ENCODE assay signal across 8 cellular contexts in genomic region chr15:64634576-64635485, GRCh38.
DNase-seq lines count a peak whose midpoint lies in the region; ATAC-seq and TF ChIP-seq lines count a peak whose summit lies in the region.

No MANE protein-coding gene starts in this region.

- 39 to 40% methylated on average over 3 to 4 of the region's 4 CpGs for WGBS in ectodermal cell, 2 experiments
- 41 to 47% methylated on average over 4 of the region's 4 CpGs for WGBS in aorta, 2 donors

- H3K4me1 ChIP-seq in ectodermal cell (ENCODE audit: control insufficient read depth, insufficient read depth, low read length) (peaks cover 31% of the 10 kb centered on the region), aorta (ENCODE audit: control insufficient read depth in 1 of 2, insufficient read depth in 2 of 2, low read length in 2 of 2) (peaks cover 3 to 6% of the 10 kb centered on the region in 2 donors)

- peak; percentile 34 for TF ChIP-seq CTCF in neural cell (IDR thresholded peaks at IDR 0.05; ENCODE audit: poor library complexity, severe bottlenecking)

- H3K79me2 ChIP-seq in neural cell (replicated peaks; ENCODE audit: insufficient read depth, low read length), result peaks cover 36% of the 10 kb centered on the region

- TF ChIP-seq EP300 in neural cell (conservative IDR thresholded peaks at IDR 0.05; ENCODE audit: poor library complexity, severe bottlenecking), result peak; percentile 91

- intact Hi-C loops in aorta (cut with DNase I), result no loop called here

- H3K4me2 ChIP-seq in neural cell (ENCODE audit: low read length), result peak overlapping the region; percentile 50

- H3K27me3 ChIP-seq in ectodermal cell (ENCODE audit: control insufficient read depth, insufficient read depth, low read length, poor library complexity, severe bottlenecking), result no peaks in the 10 kb centered on the region
- no peaks in the 10 kb centered on the region for H3K27me3 ChIP-seq in neural cell (ENCODE audit: insufficient read depth, low read depth, low read length)
- no peaks in the 10 kb centered on the region for H3K27me3 ChIP-seq in aorta (ENCODE audit: control insufficient read depth in 1 of 2, insufficient read depth in 2 of 2, low read length in 1 of 2)

- DNase-seq in activated CD4-positive, alpha-beta T cell treated with anti-CD3 and anti-CD28 coated beads for 48 hours, result peak; percentile 39
- DNase-seq in activated CD4-positive, alpha-beta T cell treated with anti-CD3 and anti-CD28 coated beads, Interleukin-2, amount 50 U/mL, for 4 hours, result no peak
- DNase-seq in NCI-H748 (lab: John Stamatoyannopoulos, UW; ENCODE audit: unreplicated experiment) (peak; percentile 86), aorta (no peak), NCI-H524 treated with DMSO at 0.1 percent for 48 hours (lab: John Stamatoyannopoulos, UW) (no peak)

- H3K36me3 ChIP-seq in ectodermal cell (ENCODE audit: control insufficient read depth, insufficient read depth, low read length), result no peaks in the 10 kb centered on the region
- peaks cover 6% of the 10 kb centered on the region for H3K36me3 ChIP-seq in neural cell (ENCODE audit: insufficient read depth, low read length)
- no peaks in the 10 kb centered on the region for H3K36me3 ChIP-seq in aorta (ENCODE audit: control insufficient read depth in 1 of 2, insufficient read depth in 2 of 2, low read length in 1 of 2)

- H4K20me1 ChIP-seq in neural cell (ENCODE audit: insufficient read depth), result no peaks in the 10 kb centered on the region

- ATAC-seq in HG02884 (IDR thresholded peaks at IDR 0.05; ENCODE audit: unreplicated experiment) (peak; percentile 46), aorta (ENCODE audit: low FRiP score) (no peak)

- H3F3A ChIP-seq in neural cell (ENCODE audit: insufficient read depth, low read length, poor library complexity, severe bottlenecking), result peaks cover 14% of the 10 kb centered on the region

- H2AFZ ChIP-seq in neural cell (ENCODE audit: low read depth, low read length), result peak overlapping the region; percentile 31

- H3K9ac ChIP-seq in neural cell (ENCODE audit: low read length), result peak overlapping the region; percentile 71

- no peaks in the 10 kb centered on the region for H3K9me2 ChIP-seq in neural cell (ENCODE audit: insufficient read depth, low read length)

- H3K27ac ChIP-seq in ectodermal cell (ENCODE audit: insufficient read depth, low read depth, low read length, poor library complexity, severe bottlenecking) (peak overlapping the region; percentile 98), neural cell (ENCODE audit: low read length) (peak overlapping the region; percentile 98), aorta (ENCODE audit: low read depth in 1 of 2, low read length in 2 of 2) (no peak overlapping the region)

- H3K9me3 ChIP-seq in ectodermal cell (ENCODE audit: control insufficient read depth, low read length), result peaks cover 3% of the 10 kb centered on the region
- H3K9me3 ChIP-seq in neural cell (ENCODE audit: low read length), result no peaks in the 10 kb centered on the region
- H3K9me3 ChIP-seq in aorta (ENCODE audit: control insufficient read depth, low read length), result no peaks in the 10 kb centered on the region

- H3K4me3 ChIP-seq in ectodermal cell (ENCODE audit: insufficient read depth, low read depth, low read length) (no peak overlapping the region), neural cell (ENCODE audit: low read length) (peak overlapping the region; percentile 55), aorta (ENCODE audit: low read length in 2 of 2) (no peak overlapping the region)

- TF ChIP-seq RAD21 in neural cell (conservative IDR thresholded peaks at IDR 0.05), result peak; percentile 50

TF ChIP-seq in neural cell, 6 proteins besides CTCF, POLR2A, EP300 and RAD21:
- TF ChIP-seq SMC3 (conservative IDR thresholded peaks at IDR 0.05; ENCODE audit: poor library complexity) (peak; percentile 54), MXI1 (conservative IDR thresholded peaks at IDR 0.05; ENCODE audit: poor library complexity, severe bottlenecking) (peak; percentile 41), POLR2AphosphoS5 (IDR thresholded peaks at IDR 0.05) (peak; percentile 55), EZH2 (IDR thresholded peaks at IDR 0.05; ENCODE audit: borderline replicate concordance, insufficient read depth, low read length, poor library complexity, severe bottlenecking) (no peak), TAF1 (IDR thresholded peaks at IDR 0.05; ENCODE audit: low read depth) (no peak), REST (IDR thresholded peaks at IDR 0.05; ENCODE audit: borderline replicate concordance) (peak; percentile 91)

Comparison
In these comparisons a context has a peak if more than half of its experiments do, and no peak if none do; other contexts are left out.
1. DNase-seq: peak in activated CD4-positive, alpha-beta T cell treated with anti-CD3 and anti-CD28 coated beads for 48 hours (single experiment) and NCI-H748 (single experiment); none in activated CD4-positive, alpha-beta T cell treated with anti-CD3 and anti-CD28 coated beads, Interleukin-2, amount 50 U/mL, for 4 hours (0 of 2), aorta (0 of 2) and NCI-H524 treated with DMSO at 0.1 percent for 48 hours (single experiment).
2. H3K27ac ChIP-seq: peak in ectodermal cell (single experiment) and neural cell (single experiment); none in aorta (0 of 2).